In the genomic region with DNA sequence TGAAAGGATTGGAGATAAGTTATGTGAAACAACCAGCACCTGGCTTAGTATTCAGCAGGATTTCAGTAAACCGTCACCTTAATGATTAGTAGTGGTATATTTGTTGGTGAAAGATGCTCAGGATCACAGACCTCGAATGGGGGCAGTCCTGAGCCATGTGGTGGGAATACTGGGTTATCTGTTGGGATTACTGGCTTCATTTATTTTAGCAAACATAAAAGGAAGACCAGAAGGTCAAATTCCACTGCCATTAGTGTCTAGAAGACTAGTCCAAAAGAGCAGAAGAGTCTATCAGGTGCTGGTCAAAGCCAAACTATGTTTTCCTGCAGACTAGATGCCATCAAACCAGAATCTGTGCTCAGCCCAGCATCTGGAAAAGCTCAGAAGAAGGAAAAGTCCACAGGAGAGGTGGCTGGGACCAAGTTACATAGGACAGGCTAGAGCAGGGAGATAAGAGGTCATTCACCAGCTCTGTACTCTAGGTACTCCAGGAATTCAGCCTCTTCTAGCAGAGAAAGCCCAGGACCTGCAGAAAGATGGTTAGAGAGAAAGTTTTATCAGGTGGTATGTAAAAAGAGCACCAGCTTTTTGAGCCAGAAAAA, we compare ENCODE assay signal across 18 cellular contexts.
DNase-seq lines count a peak whose midpoint lies in the region; ATAC-seq and TF ChIP-seq lines count a peak whose summit lies in the region.
"Had no signal": no experiment of that assay in that cellular context is flagged by ENCODE, and none has a peak within 500 bp of the region (broad histone marks: within the 10 kb centered on the region; RNA-seq: fewer than 3 reads in every experiment).

No MANE protein-coding gene starts in this region.

- no peak overlapping the region for H2AFZ ChIP-seq in IMR-90 (replicated peaks; ENCODE audit: low read length, poor library complexity)
- peak overlapping the region; percentile 12 for H2AFZ ChIP-seq in neuronal stem cell (ENCODE audit: low read length)
- H2AFZ ChIP-seq: GM23248 had no signal

- H3K9ac ChIP-seq in IMR-90 (ENCODE audit: low read depth, low read length) (no peak overlapping the region), neuronal stem cell (ENCODE audit: low read depth, low read length, poor library complexity) (no peak overlapping the region)
- H3K9ac ChIP-seq: GM23248 had no signal

- H3K27me3 ChIP-seq in IMR-90 (ENCODE audit: control insufficient read depth, insufficient read depth, low read length) (no peaks in the 10 kb centered on the region), neuronal stem cell (ENCODE audit: control insufficient read depth in 3 of 3, insufficient read depth in 3 of 3, low read depth in 1 of 3, low read length in 3 of 3) (no peaks in the 10 kb centered on the region)
- H3K27me3 ChIP-seq: BE2C had no signal

- H3K4me3 ChIP-seq in IMR-90 (ENCODE audit: insufficient read depth, low read depth, low read length) (no peak overlapping the region), fibroblast of the aortic adventitia (ENCODE audit: low read depth, low read length) (no peak overlapping the region), neuronal stem cell (ENCODE audit: low read length in 2 of 2) (no peak overlapping the region)
- H3K4me3 ChIP-seq: GM12878, GM23248, K562 had no signal

- TF ChIP-seq RAD21 in IMR-90 (IDR thresholded peaks at IDR 0.05; ENCODE audit: low read length), result no peak

- TF ChIP-seq CTCF in IMR-90 (conservative IDR thresholded peaks at IDR 0.05; ENCODE audit: low read depth, low read length) (no peak), fibroblast of the aortic adventitia (IDR thresholded peaks at IDR 0.05; ENCODE audit: insufficient read depth, low read length) (no peak), GM20000 (IDR thresholded peaks at IDR 0.05; ENCODE audit: extremely low read depth, missing control alignments) (no peak)

- H3K18ac ChIP-seq in IMR-90 (ENCODE audit: low read depth, low read length) (peak overlapping the region; percentile 5; the same call in 1 of the 2 replicates), neuronal stem cell (ENCODE audit: low read length) (no peak overlapping the region)

- H3K4ac ChIP-seq in IMR-90 (ENCODE audit: low read depth, low read length) (no peak overlapping the region), neuronal stem cell (ENCODE audit: low read length) (no peak overlapping the region)

- no peak overlapping the region for H2AK9ac ChIP-seq in IMR-90 (replicated peaks; ENCODE audit: low read depth, low read length, poor library complexity)

- DNase-seq in ELF-1 (ENCODE audit: low read depth, low spot score) (peak; percentile 65), IMR-90 (no peak), fibroblast of the aortic adventitia (ENCODE audit: low read depth) (peak; percentile 4), neuronal stem cell (ENCODE audit: low spot score) (no peak), NCI-H187 treated with DMSO at 0.1 percent for 48 hours (lab: John Stamatoyannopoulos, UW) (no peak), NCI-H1436 treated with DMSO at 0.1 percent for 48 hours (lab: John Stamatoyannopoulos, UW) (no peak), G401 (ENCODE audit: low spot score) (no peak), GM20000 (ENCODE audit: low spot score) (no peak)
- DNase-seq: ACHN; BE2C; C1 segment of cervical spinal cord; CD4-positive, CD25-positive, alpha-beta regulatory T cell; CD8-positive, alpha-beta memory T cell; COR-L47; GM23248; HCEC 1CT had no signal

- H4K20me1 ChIP-seq in IMR-90 (ENCODE audit: insufficient read depth, low read length), result no peaks in the 10 kb centered on the region

- H2BK15ac ChIP-seq in IMR-90 (ENCODE audit: low read depth, low read length) (no peak overlapping the region), neuronal stem cell (ENCODE audit: low read length) (no peak overlapping the region)

- H3K79me1 ChIP-seq in IMR-90 (ENCODE audit: low read depth in 1 of 2, low read length in 2 of 2) (no peaks in the 10 kb centered on the region), neuronal stem cell (ENCODE audit: low read depth, low read length) (no peaks in the 10 kb centered on the region)

- H3K9me1 ChIP-seq in IMR-90 (ENCODE audit: insufficient read depth, low read length), result no peaks in the 10 kb centered on the region

- H3K36me3 ChIP-seq in IMR-90 (ENCODE audit: control insufficient read depth, insufficient read depth, low read length) (no peaks in the 10 kb centered on the region), neuronal stem cell (replicated peaks in 1 of 2; ENCODE audit: control insufficient read depth in 2 of 2, insufficient read depth in 2 of 2, low read length in 2 of 2) (no peaks in the 10 kb centered on the region)
- H3K36me3 ChIP-seq: BE2C had no signal

- ATAC-seq in IMR-90 (ENCODE audit: low read depth), result 0 out of 2 replicates have a peak, but pooled peaks have one; percentile 11
- ATAC-seq: K562 had no signal

- intact Hi-C loops in IMR-90 (cut with micrococcal nuclease), result no loop called here

- H4K8ac ChIP-seq in IMR-90 (ENCODE audit: low read depth in 2 of 2, low read length in 2 of 2) (no peak overlapping the region), neuronal stem cell (ENCODE audit: low read depth, low read length) (no peak overlapping the region)

- H2BK12ac ChIP-seq in neuronal stem cell (ENCODE audit: low read length), result no peak overlapping the region

- H3K14ac ChIP-seq in IMR-90 (replicated peaks; ENCODE audit: low read depth, low read length) (no peak overlapping the region), neuronal stem cell (ENCODE audit: low read length) (no peak overlapping the region)

- no peak overlapping the region for H4K91ac ChIP-seq in IMR-90 (ENCODE audit: insufficient read depth, low read depth, low read length)
- H4K91ac ChIP-seq in neuronal stem cell (ENCODE audit: low read depth, low read length, poor library complexity), result no peak overlapping the region

- POLR2A ChIA-PET in IMR-90 (lab: Charles Lee; ENCODE audit: unreplicated experiment), result no interaction called here

- dilution Hi-C loops in IMR-90 (cut with HindIII; ENCODE audit: low sequenced_read_pairs, unreplicated experiment), result no loop called here

- H3K23ac ChIP-seq in IMR-90 (ENCODE audit: low read depth, low read length), result no peak overlapping the region
- no peak overlapping the region for H3K23ac ChIP-seq in neuronal stem cell (ENCODE audit: low read depth, low read length, poor library complexity)

- H3K9me3 ChIP-seq in IMR-90 (ENCODE audit: control insufficient read depth, insufficient read depth, low read length) (no peaks in the 10 kb centered on the region), neuronal stem cell (replicated peaks in 1 of 2; ENCODE audit: control insufficient read depth in 2 of 2, insufficient read depth in 1 of 2, low read depth in 1 of 2, low read length in 2 of 2) (no peaks in the 10 kb centered on the region)
- H3K9me3 ChIP-seq: BE2C had no signal

- BruUV-seq in IMR-90 (replicated peaks; lab: Mats Ljungman, UMichigan), result no TSS peak

- no peak overlapping the region for H2AK5ac ChIP-seq in IMR-90 (ENCODE audit: low read depth, low read length)
- H2AK5ac ChIP-seq in neuronal stem cell (ENCODE audit: low read depth, low read length), result no peak overlapping the region

- CTCF ChIA-PET in IMR-90 (lab: Yijun Ruan, JAX), result interaction anchor here (0.7 kb wide), 1 partner anchor 1317 kb away, joined by 3 read pairs; no protein-coding TSS in a partner anchor

- H3K27ac ChIP-seq in IMR-90 (ENCODE audit: insufficient read depth, low read length) (no peak overlapping the region), neuronal stem cell (replicated peaks; ENCODE audit: low read length) (no peak overlapping the region)
- H3K27ac ChIP-seq: GM23248 had no signal

- WGBS in IMR-90 (ENCODE audit: extremely low coverage in 2 of 2, insufficient read length in 1 of 2), 2 experiments, result 0% methylated on average over 1 of the region's 2 CpGs; no CpG with 5 or more reads in 1 of the 2 experiments
- WGBS in neuronal stem cell (ENCODE audit: extremely low coverage in 2 of 2, insufficient read length in 2 of 2, insufficient replicate concordance in 1 of 2), 2 donors, result no CpG with 5 or more reads among the region's 2 CpGs

- H2BK5ac ChIP-seq in IMR-90 (ENCODE audit: low read depth, low read length, poor library complexity, severe bottlenecking), result no peak overlapping the region
- H2BK5ac ChIP-seq in neuronal stem cell (ENCODE audit: low read length), result no peak overlapping the region

- no peak overlapping the region for H2BK120ac ChIP-seq in IMR-90 (ENCODE audit: low read depth, low read length)
- H2BK120ac ChIP-seq in neuronal stem cell (ENCODE audit: low read depth, low read length), result no peak overlapping the region

- TF ChIP-seq POLR2A in IMR-90 (IDR thresholded peaks at IDR 0.05; ENCODE audit: low read depth, low read length), result no peak

- in situ Hi-C loops in IMR-90 (cut with MboI; ENCODE audit: low sequenced_read_pairs), result no loop called here
- in situ Hi-C loops in G401 (cut with HindIII; ENCODE audit: low sequenced_read_pairs), result no loop called here

- peaks cover 2% of the 10 kb centered on the region; the same call in 1 of the 2 replicates for H3K4me1 ChIP-seq in IMR-90 (ENCODE audit: control insufficient read depth, insufficient read depth, low read length)
- H3K4me1 ChIP-seq in neuronal stem cell (ENCODE audit: control insufficient read depth in 2 of 2, insufficient read depth in 1 of 2, low read depth in 1 of 2, low read length in 2 of 2), result peaks cover 2 to 4% of the 10 kb centered on the region in 2 donors
- H3K4me1 ChIP-seq: BE2C had no signal

- H2BK20ac ChIP-seq in IMR-90 (ENCODE audit: low read depth, low read length), result no peak overlapping the region

- no peak overlapping the region for H4K5ac ChIP-seq in IMR-90 (ENCODE audit: low read depth, low read length)

- H3K4me2 ChIP-seq in IMR-90 (ENCODE audit: low read depth, low read length), result no peak overlapping the region
- no peak overlapping the region for H3K4me2 ChIP-seq in neuronal stem cell (ENCODE audit: insufficient read depth, low read length, poor library complexity, severe bottlenecking)

- no peak overlapping the region for H3K56ac ChIP-seq in IMR-90 (ENCODE audit: extremely low read depth, insufficient read depth, low read length)

TF ChIP-seq in IMR-90, 13 proteins besides CTCF, POLR2A, EP300 and RAD21 (continues in another document):
- no peak for TF ChIP-seq RCOR1 (IDR thresholded peaks at IDR 0.05; ENCODE audit: insufficient replicate concordance, low read length)
- no peak for TF ChIP-seq NFE2L2 (IDR thresholded peaks at IDR 0.05; ENCODE audit: low read depth, low read length)
- no peak for TF ChIP-seq CHD1 (IDR thresholded peaks at IDR 0.05; ENCODE audit: low read depth, low read length)
- TF ChIP-seq FOS (IDR thresholded peaks at IDR 0.05; ENCODE audit: low read depth, low read length), result no peak
- no peak for TF ChIP-seq MAFK (IDR thresholded peaks at IDR 0.05; ENCODE audit: low read depth, low read length)
- no peak for TF ChIP-seq MAZ (IDR thresholded peaks at IDR 0.05; ENCODE audit: borderline replicate concordance, low read depth, low read length)
- no peak for TF ChIP-seq RFX5 (IDR thresholded peaks at IDR 0.05; ENCODE audit: low read depth, low read length)
- TF ChIP-seq MXI1 (IDR thresholded peaks at IDR 0.05; ENCODE audit: borderline replicate concordance, low read depth, low read length), result no peak

Comparison
In these comparisons a context has a peak if more than half of its experiments do, and no peak if none do; other contexts are left out.
1. DNase-seq: peak in ELF-1 (single experiment) and fibroblast of the aortic adventitia (single experiment); none in IMR-90 (single experiment), neuronal stem cell (single experiment), NCI-H187 treated with DMSO at 0.1 percent for 48 hours (single experiment), NCI-H1436 treated with DMSO at 0.1 percent for 48 hours (single experiment), G401 (single experiment) and GM20000 (single experiment).